1 cellular context compared by ENCODE assay signal in genomic region chr13:103067751-103068563, GRCh38.
TF ChIP-seq lines count a peak whose summit lies in the region.

No MANE protein-coding gene starts in this region.

TF ChIP-seq in HepG2, 621 proteins besides CTCF, POLR2A, EP300 and RAD21 (continued from another document):
- TF ChIP-seq ZNF407 (CRISPR knock-in tag; IDR thresholded peaks at IDR 0.05; ENCODE audit: not compliant biosample characterization) (no peak), ZNF777 (CRISPR knock-in tag; IDR thresholded peaks at IDR 0.05) (no peak), NFE2L1 (CRISPR knock-in tag; IDR thresholded peaks at IDR 0.05; ENCODE audit: borderline replicate concordance) (no peak), ZNF562 (CRISPR knock-in tag; IDR thresholded peaks at IDR 0.05; ENCODE audit: borderline replicate concordance) (no peak), RORA (CRISPR knock-in tag; IDR thresholded peaks at IDR 0.05) (no peak), ZFP82 (CRISPR knock-in tag; IDR thresholded peaks at IDR 0.05; ENCODE audit: borderline replicate concordance) (no peak)
